19 cellular contexts compared by ENCODE assay signal in the genomic region with DNA sequence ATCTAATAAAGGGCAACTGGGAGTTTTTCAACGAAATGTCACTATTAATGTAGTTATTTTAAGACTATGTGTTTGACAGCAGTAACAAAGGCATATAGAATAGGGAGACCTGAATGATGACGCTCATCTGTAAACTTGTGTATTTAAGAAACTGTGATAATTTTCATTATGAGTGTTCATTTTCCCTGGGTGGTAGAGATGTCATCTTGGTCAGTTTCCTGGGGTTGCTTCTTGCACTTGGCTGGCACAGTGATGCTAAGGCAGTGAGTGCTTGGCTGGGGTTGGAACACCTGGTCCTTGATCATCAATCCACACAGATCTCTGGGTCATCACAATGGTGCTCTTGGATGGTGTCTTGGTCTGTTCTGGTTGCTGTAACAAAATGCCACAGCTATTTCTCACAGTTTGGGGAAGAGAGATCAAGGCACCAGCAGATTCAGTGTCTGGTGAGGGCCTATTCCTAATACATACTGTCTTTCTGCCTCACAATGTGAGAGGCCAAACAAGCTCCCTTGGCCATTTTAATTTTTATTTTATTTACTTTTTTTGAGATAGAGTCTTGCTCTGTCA. TPM values are rescaled to one million over a fixed set of nuclear protein-coding genes. Genes with fewer than 3 reads are reported as not detected.
DNase-seq lines count a peak whose midpoint lies in the region; ATAC-seq lines count a peak whose summit lies in the region.
"Had no signal": no experiment of that assay in that cellular context is flagged by ENCODE, and none has a peak within 500 bp of the region (broad histone marks: within the 10 kb centered on the region; RNA-seq: fewer than 3 reads in every experiment).

No MANE protein-coding gene starts in this region.

- H3K9ac ChIP-seq in neuronal stem cell (ENCODE audit: low read depth, low read length, poor library complexity) = no peak overlapping the region
- H3K9ac ChIP-seq: GM23248 had no signal

- no peak overlapping the region for H3K4me3 Mint-ChIP-seq in activated CD4-positive, alpha-beta T cell treated with anti-CD3 and anti-CD28 coated beads for 36 hours
- no peak overlapping the region for H3K4me3 Mint-ChIP-seq in activated naive CD8-positive, alpha-beta T cell treated with anti-CD3 and anti-CD28 coated beads, Interleukin-2, amount 50 U/mL, for 24 hours
- no peak overlapping the region for H3K4me3 Mint-ChIP-seq in activated naive CD8-positive, alpha-beta T cell treated with anti-CD3 and anti-CD28 coated beads for 36 hours
- H3K4me3 Mint-ChIP-seq: CD4-positive, alpha-beta T cell had no signal

- POLR2A ChIA-PET in activated CD4-positive, alpha-beta T cell treated with anti-CD3 and anti-CD28 coated beads for 36 hours (lab: Charles Lee) = no interaction called here

- no peak overlapping the region for H3K4me2 ChIP-seq in neuronal stem cell (ENCODE audit: insufficient read depth, low read length, poor library complexity, severe bottlenecking)
- H3K4me2 ChIP-seq: A549 had no signal

- H2AK5ac ChIP-seq in neuronal stem cell (ENCODE audit: low read depth, low read length) = no peak overlapping the region

- WGBS in neuronal stem cell (ENCODE audit: extremely low coverage in 2 of 2, insufficient read length in 2 of 2, insufficient replicate concordance in 1 of 2), 2 donors = no CpG with 5 or more reads among the region's 2 CpGs

- no peak overlapping the region for H2BK5ac ChIP-seq in neuronal stem cell (ENCODE audit: low read length)

- no peaks in the 10 kb centered on the region for H3K36me3 Mint-ChIP-seq in activated CD4-positive, alpha-beta T cell treated with anti-CD3 and anti-CD28 coated beads for 36 hours (ENCODE audit: low read depth)
- H3K36me3 Mint-ChIP-seq in activated naive CD8-positive, alpha-beta T cell treated with anti-CD3 and anti-CD28 coated beads, Interleukin-2, amount 50 U/mL, for 24 hours (ENCODE audit: low read depth) = no peaks in the 10 kb centered on the region
- no peaks in the 10 kb centered on the region for H3K36me3 Mint-ChIP-seq in activated naive CD8-positive, alpha-beta T cell treated with anti-CD3 and anti-CD28 coated beads for 36 hours

- no peak overlapping the region for H4K91ac ChIP-seq in neuronal stem cell (ENCODE audit: low read depth, low read length, poor library complexity)

- H3K27me3 ChIP-seq in neuronal stem cell (ENCODE audit: control insufficient read depth in 3 of 3, insufficient read depth in 3 of 3, low read depth in 1 of 3, low read length in 3 of 3) = no peaks in the 10 kb centered on the region

- no peak overlapping the region for H3K4me3 ChIP-seq in neuronal stem cell (ENCODE audit: low read length in 2 of 2)
- H3K4me3 ChIP-seq: A549, GM23248, HAP-1 had no signal

- no peak overlapping the region for H2AFZ ChIP-seq in neuronal stem cell (ENCODE audit: low read length)
- H2AFZ ChIP-seq: GM23248 had no signal

- H2BK120ac ChIP-seq in neuronal stem cell (ENCODE audit: low read depth, low read length) = no peak overlapping the region

- CTCF ChIA-PET in activated CD4-positive, alpha-beta T cell treated with anti-CD3 and anti-CD28 coated beads for 36 hours (lab: Charles Lee) = interaction anchor here (3.9 to 4.4 kb wide), 2 partner anchors 11 to 55 kb away, joined by 24 to 35 read pairs; no protein-coding TSS in a partner anchor

- H3K36me3 ChIP-seq in neuronal stem cell (replicated peaks in 1 of 2; ENCODE audit: control insufficient read depth in 2 of 2, insufficient read depth in 2 of 2, low read length in 2 of 2) = no peaks in the 10 kb centered on the region
- H3K36me3 ChIP-seq: HAP-1 had no signal

- H4K8ac ChIP-seq in neuronal stem cell (ENCODE audit: low read depth, low read length) = no peak overlapping the region

- no peak overlapping the region for H2BK12ac ChIP-seq in neuronal stem cell (ENCODE audit: low read length)

- no peak overlapping the region for H3K23ac ChIP-seq in neuronal stem cell (ENCODE audit: low read depth, low read length, poor library complexity)

- H3K4me1 Mint-ChIP-seq in activated CD4-positive, alpha-beta T cell treated with anti-CD3 and anti-CD28 coated beads for 36 hours = peaks cover 6% of the 10 kb centered on the region
- H3K4me1 Mint-ChIP-seq in activated naive CD8-positive, alpha-beta T cell treated with anti-CD3 and anti-CD28 coated beads, Interleukin-2, amount 50 U/mL, for 24 hours = peaks cover 3% of the 10 kb centered on the region
- peaks cover 7% of the 10 kb centered on the region for H3K4me1 Mint-ChIP-seq in activated naive CD8-positive, alpha-beta T cell treated with anti-CD3 and anti-CD28 coated beads for 36 hours

- H3K79me1 ChIP-seq in neuronal stem cell (ENCODE audit: low read depth, low read length) = no peaks in the 10 kb centered on the region

- H3K27ac ChIP-seq in neuronal stem cell (replicated peaks; ENCODE audit: low read length) = no peak overlapping the region
- H3K27ac ChIP-seq: 22Rv1, A549, C4-2B, GM23248 had no signal

- no peak for DNase-seq in activated CD4-positive, alpha-beta T cell treated with anti-CD3 and anti-CD28 coated beads for 36 hours
- DNase-seq in activated CD4-positive, alpha-beta T cell treated with anti-CD3 and anti-CD28 coated beads for 48 hours = no peak
- no peak for DNase-seq in activated naive CD8-positive, alpha-beta T cell treated with anti-CD3 and anti-CD28 coated beads, Interleukin-2, amount 50 U/mL, for 24 hours
- DNase-seq in activated naive CD8-positive, alpha-beta T cell treated with anti-CD3 and anti-CD28 coated beads for 36 hours = no peak
- DNase-seq in neuronal stem cell (ENCODE audit: low spot score) (no peak), SIG-M5 treated with dmso at 0.1 percent for 504 hours (lab: John Stamatoyannopoulos, UW; ENCODE audit: unreplicated experiment) (no peak), GF-D8 (lab: John Stamatoyannopoulos, UW) (no peak)
- DNase-seq: AML-193; Caco-2; CD4-positive, alpha-beta T cell; DMS153; DMS79; GDM1; GM23248 had no signal

- peak overlapping the region; percentile 7 for H3K18ac ChIP-seq in neuronal stem cell (ENCODE audit: low read length)

- no peak overlapping the region for H3K27ac Mint-ChIP-seq in activated CD4-positive, alpha-beta T cell treated with anti-CD3 and anti-CD28 coated beads for 36 hours
- H3K27ac Mint-ChIP-seq in activated naive CD8-positive, alpha-beta T cell treated with anti-CD3 and anti-CD28 coated beads, Interleukin-2, amount 50 U/mL, for 24 hours = no peak overlapping the region
- no peak overlapping the region for H3K27ac Mint-ChIP-seq in activated naive CD8-positive, alpha-beta T cell treated with anti-CD3 and anti-CD28 coated beads for 36 hours
- H3K27ac Mint-ChIP-seq: CD4-positive, alpha-beta T cell had no signal

- H3K9me3 Mint-ChIP-seq in activated CD4-positive, alpha-beta T cell treated with anti-CD3 and anti-CD28 coated beads for 36 hours (ENCODE audit: low read depth) = no peaks in the 10 kb centered on the region
- peaks cover 3% of the 10 kb centered on the region for H3K9me3 Mint-ChIP-seq in activated naive CD8-positive, alpha-beta T cell treated with anti-CD3 and anti-CD28 coated beads, Interleukin-2, amount 50 U/mL, for 24 hours
- H3K9me3 Mint-ChIP-seq in activated naive CD8-positive, alpha-beta T cell treated with anti-CD3 and anti-CD28 coated beads for 36 hours = no peaks in the 10 kb centered on the region
- H3K9me3 Mint-ChIP-seq: CD4-positive, alpha-beta T cell had no signal

- H3K14ac ChIP-seq in neuronal stem cell (ENCODE audit: low read length) = no peak overlapping the region

- H3K9me3 ChIP-seq in neuronal stem cell (replicated peaks in 1 of 2; ENCODE audit: control insufficient read depth in 2 of 2, insufficient read depth in 1 of 2, low read depth in 1 of 2, low read length in 2 of 2) = no peaks in the 10 kb centered on the region
- H3K9me3 ChIP-seq: A549, HAP-1 had no signal

- peaks cover 10% of the 10 kb centered on the region for H3K27me3 Mint-ChIP-seq in activated CD4-positive, alpha-beta T cell treated with anti-CD3 and anti-CD28 coated beads for 36 hours
- H3K27me3 Mint-ChIP-seq in activated naive CD8-positive, alpha-beta T cell treated with anti-CD3 and anti-CD28 coated beads, Interleukin-2, amount 50 U/mL, for 24 hours = peaks cover 9% of the 10 kb centered on the region
- H3K27me3 Mint-ChIP-seq in activated naive CD8-positive, alpha-beta T cell treated with anti-CD3 and anti-CD28 coated beads for 36 hours = peaks cover 6% of the 10 kb centered on the region

- no peak overlapping the region for H2BK15ac ChIP-seq in neuronal stem cell (ENCODE audit: low read length)

- H3K4ac ChIP-seq in neuronal stem cell (ENCODE audit: low read length) = no peak overlapping the region

- peaks cover 0 to 3% of the 10 kb centered on the region in 2 donors for H3K4me1 ChIP-seq in neuronal stem cell (ENCODE audit: control insufficient read depth in 2 of 2, insufficient read depth in 1 of 2, low read depth in 1 of 2, low read length in 2 of 2)
- H3K4me1 ChIP-seq: A549 had no signal

- intact Hi-C loops in activated CD4-positive, alpha-beta T cell treated with anti-CD3 and anti-CD28 coated beads for 36 hours (cut with DNase I, micrococcal nuclease) = no loop called here

- peak; percentile 63 for ATAC-seq in activated CD4-positive, alpha-beta T cell treated with anti-CD3 and anti-CD28 coated beads for 36 hours
- ATAC-seq in activated naive CD8-positive, alpha-beta T cell treated with anti-CD3 and anti-CD28 coated beads, Interleukin-2, amount 50 U/mL, for 24 hours = peak; percentile 43
- ATAC-seq: A549, HepG2 had no signal

RNA-seq across cellular contexts. Expression of a gene that starts 7.9 kb away (rescaled TPM):
- 10 to 100 TPM; 38.2 to 40.1 TPM for total RNA-seq in activated CD4-positive, alpha-beta T cell treated with anti-CD3 and anti-CD28 coated beads for 36 hours
- 10 to 100 TPM; 37.0 to 38.4 TPM for total RNA-seq in activated naive CD8-positive, alpha-beta T cell treated with anti-CD3 and anti-CD28 coated beads for 36 hours
- 14.4 TPM for polyA plus RNA-seq in neuronal stem cell (2013, experiment 1 of 2)
- 14.7 TPM for polyA plus RNA-seq in neuronal stem cell (2013, experiment 2 of 2)
